33 cellular contexts compared by ENCODE assay signal in genomic region chr7:15925608-15926007, GRCh38.
DNase-seq lines count a peak whose midpoint lies in the region; ATAC-seq and TF ChIP-seq lines count a peak whose summit lies in the region.
"Had no signal": no experiment of that assay in that cellular context is flagged by ENCODE, and none has a peak within 500 bp of the region (broad histone marks: within the 10 kb centered on the region; RNA-seq: fewer than 3 reads in every experiment).

No MANE protein-coding gene starts in this region.

- H2BK12ac ChIP-seq in neuronal stem cell (ENCODE audit: low read length), result no peak overlapping the region

- H3K4me1 Mint-ChIP-seq in activated CD4-positive, alpha-beta memory T cell treated with anti-CD3 and anti-CD28 coated beads, Interleukin-2, amount 10 ng/mL, durations not matched to agents 7 days and 5 days, result no peaks in the 10 kb centered on the region
- H3K4me1 Mint-ChIP-seq: activated B cell treated with CpG ODN at 0.5 μM for 24 hours; activated CD4-positive, alpha-beta T cell treated with anti-CD3 and anti-CD28 coated beads, Interleukin-2, amount 10 ng/mL, durations not matched to agents 7 days and 5 days; CD14-positive monocyte; central memory CD8-positive, alpha-beta T cell had no signal

- POLR2A ChIA-PET in activated CD4-positive, alpha-beta memory T cell treated with anti-CD3 and anti-CD28 coated beads, Interleukin-2, amount 10 ng/mL, durations not matched to agents 7 days and 5 days (lab: Charles Lee), result no interaction called here

- no peak overlapping the region for H2AFZ ChIP-seq in neuronal stem cell (ENCODE audit: low read length)
- H2AFZ ChIP-seq: PC-9 had no signal

- no peak overlapping the region for H3K9ac ChIP-seq in neuronal stem cell (ENCODE audit: low read depth, low read length, poor library complexity)
- H3K9ac ChIP-seq: KMS-11, SK-N-SH had no signal

- no peak overlapping the region for H3K4me3 ChIP-seq in GM12865 (ENCODE audit: low read depth, low read length)
- H3K4me3 ChIP-seq in neuronal stem cell (ENCODE audit: low read length in 2 of 2), result no peak overlapping the region
- H3K4me3 ChIP-seq: HAP-1, MG63, PC-9, suprapubic skin, upper lobe of left lung had no signal

- H2BK120ac ChIP-seq in neuronal stem cell (ENCODE audit: low read depth, low read length), result no peak overlapping the region

- H3K36me3 ChIP-seq in neuronal stem cell (replicated peaks in 1 of 2; ENCODE audit: control insufficient read depth in 2 of 2, insufficient read depth in 2 of 2, low read length in 2 of 2), result no peaks in the 10 kb centered on the region
- H3K36me3 ChIP-seq: HAP-1, MG63, suprapubic skin, upper lobe of left lung had no signal

- H3K4ac ChIP-seq in neuronal stem cell (ENCODE audit: low read length), result no peak overlapping the region

- no peak overlapping the region for H2BK15ac ChIP-seq in neuronal stem cell (ENCODE audit: low read length)

- no peak overlapping the region for H3K14ac ChIP-seq in neuronal stem cell (ENCODE audit: low read length)

- H3K23ac ChIP-seq in neuronal stem cell (ENCODE audit: low read depth, low read length, poor library complexity), result no peak overlapping the region

- H3K4me1 ChIP-seq in neuronal stem cell (ENCODE audit: control insufficient read depth in 2 of 2, insufficient read depth in 1 of 2, low read depth in 1 of 2, low read length in 2 of 2), result no peaks in the 10 kb centered on the region
- H3K4me1 ChIP-seq: HAP-1, suprapubic skin, upper lobe of left lung had no signal

- H3K9me3 Mint-ChIP-seq in activated CD4-positive, alpha-beta memory T cell treated with anti-CD3 and anti-CD28 coated beads, Interleukin-2, amount 10 ng/mL, durations not matched to agents 7 days and 5 days, result peaks cover 3% of the 10 kb centered on the region
- H3K9me3 Mint-ChIP-seq: activated CD4-positive, alpha-beta T cell treated with anti-CD3 and anti-CD28 coated beads, Interleukin-2, amount 10 ng/mL, durations not matched to agents 7 days and 5 days; T-helper 1 cell treated with Interleukin-12 subunit alpha and Interleukin-12 subunit beta and Interleukin-4 antibody, amounts not matched to agents 30 μg/mL and 1 μg/mL, for 36 hours had no signal

- H3K4me3 Mint-ChIP-seq in activated CD4-positive, alpha-beta memory T cell treated with anti-CD3 and anti-CD28 coated beads, Interleukin-2, amount 10 ng/mL, durations not matched to agents 7 days and 5 days, result no peak overlapping the region
- H3K4me3 Mint-ChIP-seq: activated B cell treated with CpG ODN at 0.5 μM for 24 hours; activated CD4-positive, alpha-beta T cell treated with anti-CD3 and anti-CD28 coated beads, Interleukin-2, amount 10 ng/mL, durations not matched to agents 7 days and 5 days; CD14-positive monocyte; central memory CD8-positive, alpha-beta T cell; effector memory CD8-positive, alpha-beta T cell; naive thymus-derived CD8-positive, alpha-beta T cell; T-helper 1 cell treated with Interleukin-12 subunit alpha and Interleukin-12 subunit beta and Interleukin-4 antibody, amounts not matched to agents 30 μg/mL and 1 μg/mL, for 36 hours had no signal

- H3K4me2 ChIP-seq in neuronal stem cell (ENCODE audit: insufficient read depth, low read length, poor library complexity, severe bottlenecking), result no peak overlapping the region
- H3K4me2 ChIP-seq: KMS-11, PC-9, SK-N-SH had no signal

- no peaks in the 10 kb centered on the region for H3K79me1 ChIP-seq in neuronal stem cell (ENCODE audit: low read depth, low read length)

- WGBS in neuronal stem cell (ENCODE audit: extremely low coverage in 2 of 2, insufficient read length in 2 of 2, insufficient replicate concordance in 1 of 2), 2 donors, result no CpG with 5 or more reads among the region's 1 CpG

- H3K36me3 Mint-ChIP-seq in activated CD4-positive, alpha-beta memory T cell treated with anti-CD3 and anti-CD28 coated beads, Interleukin-2, amount 10 ng/mL, durations not matched to agents 7 days and 5 days (ENCODE audit: low read depth), result no peaks in the 10 kb centered on the region
- H3K36me3 Mint-ChIP-seq: CD14-positive monocyte had no signal

- no peak overlapping the region for H4K8ac ChIP-seq in neuronal stem cell (ENCODE audit: low read depth, low read length)

- no peak overlapping the region for H2AK5ac ChIP-seq in neuronal stem cell (ENCODE audit: low read depth, low read length)

- no peak overlapping the region for H3K27ac Mint-ChIP-seq in activated CD4-positive, alpha-beta memory T cell treated with anti-CD3 and anti-CD28 coated beads, Interleukin-2, amount 10 ng/mL, durations not matched to agents 7 days and 5 days
- H3K27ac Mint-ChIP-seq: activated B cell treated with CpG ODN at 0.5 μM for 24 hours; activated CD4-positive, alpha-beta T cell treated with anti-CD3 and anti-CD28 coated beads, Interleukin-2, amount 10 ng/mL, durations not matched to agents 7 days and 5 days; CD14-positive monocyte; naive thymus-derived CD8-positive, alpha-beta T cell; progenitor cell of endocrine pancreas; T-helper 1 cell treated with Interleukin-12 subunit alpha and Interleukin-12 subunit beta and Interleukin-4 antibody, amounts not matched to agents 30 μg/mL and 1 μg/mL, for 36 hours had no signal

- peak; percentile 9 for DNase-seq in GM12865 (ENCODE audit: low read depth)
- DNase-seq in neuronal stem cell (ENCODE audit: low spot score), result no peak
- no peak for DNase-seq in NCI-H2196 (lab: John Stamatoyannopoulos, UW; ENCODE audit: unreplicated experiment)
- no peak for DNase-seq in activated CD4-positive, alpha-beta memory T cell treated with anti-CD3 and anti-CD28 coated beads, Interleukin-2, amount 10 ng/mL, durations not matched to agents 7 days and 5 days
- DNase-seq: activated B cell treated with CpG ODN at 0.5 μM for 24 hours; activated CD4-positive, alpha-beta T cell treated with anti-CD3 and anti-CD28 coated beads, Interleukin-2, amount 10 ng/mL, durations not matched to agents 7 days and 5 days; activated naive CD4-positive, alpha-beta T cell treated with Interleukin-2 at 50 U/mL for 16 hours; activated T-cell treated with anti-CD3 and anti-CD28 coated beads, Interleukin-2, amount 50 U/mL, for 48 hours; DMS79; effector memory CD8-positive, alpha-beta T cell; hypothalamus; left colon; MG63; naive thymus-derived CD8-positive, alpha-beta T cell; NCI-H1105 treated with DMSO at 0.1 percent for 48 hours; NCI-H2029; NCI-H526; nucleus accumbens; PC-9; SK-N-SH; stimulated activated CD4-positive, alpha-beta T cell treated with anti-CD3 and anti-CD28 coated beads, Interleukin-4, amount 100 ng/mL, for 24 hours; upper lobe of left lung had no signal

- no peak overlapping the region for H2BK5ac ChIP-seq in neuronal stem cell (ENCODE audit: low read length)

- ATAC-seq in GM21390 (IDR thresholded peaks at IDR 0.05; ENCODE audit: unreplicated experiment) (peak; percentile 45), HG02840 (IDR thresholded peaks at IDR 0.05; ENCODE audit: low FRiP score, unreplicated experiment) (peak; percentile 63), HG03442 (IDR thresholded peaks at IDR 0.05; ENCODE audit: unreplicated experiment) (peak; percentile 59), HG02973 (IDR thresholded peaks at IDR 0.05; ENCODE audit: unreplicated experiment) (no peak)
- ATAC-seq: effector memory CD8-positive, alpha-beta T cell; left colon; naive thymus-derived CD8-positive, alpha-beta T cell had no signal

- TF ChIP-seq CTCF in GM12865 (IDR thresholded peaks at IDR 0.05; ENCODE audit: insufficient read depth, low read depth, low read length, missing control alignments), result no peak

- no peaks in the 10 kb centered on the region for H3K27me3 ChIP-seq in neuronal stem cell (ENCODE audit: control insufficient read depth in 3 of 3, insufficient read depth in 3 of 3, low read depth in 1 of 3, low read length in 3 of 3)
- H3K27me3 ChIP-seq: MG63, suprapubic skin, upper lobe of left lung had no signal

- no peak overlapping the region for H4K91ac ChIP-seq in neuronal stem cell (ENCODE audit: low read depth, low read length, poor library complexity)

- no peak overlapping the region for H3K18ac ChIP-seq in neuronal stem cell (ENCODE audit: low read length)

- CTCF ChIA-PET in activated CD4-positive, alpha-beta memory T cell treated with anti-CD3 and anti-CD28 coated beads, Interleukin-2, amount 10 ng/mL, durations not matched to agents 7 days and 5 days (lab: Charles Lee), result no interaction called here

- H3K27me3 Mint-ChIP-seq in activated CD4-positive, alpha-beta memory T cell treated with anti-CD3 and anti-CD28 coated beads, Interleukin-2, amount 10 ng/mL, durations not matched to agents 7 days and 5 days, result no peaks in the 10 kb centered on the region
- H3K27me3 Mint-ChIP-seq: activated B cell treated with CpG ODN at 0.5 μM for 24 hours; activated CD4-positive, alpha-beta T cell treated with anti-CD3 and anti-CD28 coated beads, Interleukin-2, amount 10 ng/mL, durations not matched to agents 7 days and 5 days; central memory CD8-positive, alpha-beta T cell; effector memory CD8-positive, alpha-beta T cell; naive thymus-derived CD8-positive, alpha-beta T cell; progenitor cell of endocrine pancreas had no signal

- H3K9me3 ChIP-seq in neuronal stem cell (replicated peaks in 1 of 2; ENCODE audit: control insufficient read depth in 2 of 2, insufficient read depth in 1 of 2, low read depth in 1 of 2, low read length in 2 of 2), result no peaks in the 10 kb centered on the region
- H3K9me3 ChIP-seq: HAP-1, upper lobe of left lung had no signal

- H3K27ac ChIP-seq in neuronal stem cell (replicated peaks; ENCODE audit: low read length), result no peak overlapping the region
- H3K27ac ChIP-seq: KMS-11, PC-9, suprapubic skin, upper lobe of left lung had no signal
